Comparison of ENCODE assay signal across 1 cellular context in genomic region chr2:23381084-23381483, GRCh38.
TF ChIP-seq lines count a peak whose summit lies in the region.

No MANE protein-coding gene starts in this region.

TF ChIP-seq in H1, 55 proteins besides CTCF, POLR2A, EP300 and RAD21 (continued from another document):
- TF ChIP-seq, protein P1, sequence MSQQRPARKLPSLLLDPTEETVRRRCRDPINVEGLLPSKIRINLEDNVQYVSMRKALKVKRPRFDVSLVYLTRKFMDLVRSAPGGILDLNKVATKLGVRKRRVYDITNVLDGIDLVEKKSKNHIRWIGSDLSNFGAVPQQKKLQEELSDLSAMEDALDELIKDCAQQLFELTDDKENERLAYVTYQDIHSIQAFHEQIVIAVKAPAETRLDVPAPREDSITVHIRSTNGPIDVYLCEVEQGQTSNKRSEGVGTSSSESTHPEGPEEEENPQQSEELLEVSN (IDR thresholded peaks at IDR 0.05) = no peak
- 0 out of 2 replicates have a peak, but pooled peaks have one; percentile 1 for TF ChIP-seq CEBPB (IDR thresholded peaks at IDR 0.05; ENCODE audit: low read depth, low read length)
TF ChIP-seq in H1: peak in this region for 1.
